In the genomic region with DNA sequence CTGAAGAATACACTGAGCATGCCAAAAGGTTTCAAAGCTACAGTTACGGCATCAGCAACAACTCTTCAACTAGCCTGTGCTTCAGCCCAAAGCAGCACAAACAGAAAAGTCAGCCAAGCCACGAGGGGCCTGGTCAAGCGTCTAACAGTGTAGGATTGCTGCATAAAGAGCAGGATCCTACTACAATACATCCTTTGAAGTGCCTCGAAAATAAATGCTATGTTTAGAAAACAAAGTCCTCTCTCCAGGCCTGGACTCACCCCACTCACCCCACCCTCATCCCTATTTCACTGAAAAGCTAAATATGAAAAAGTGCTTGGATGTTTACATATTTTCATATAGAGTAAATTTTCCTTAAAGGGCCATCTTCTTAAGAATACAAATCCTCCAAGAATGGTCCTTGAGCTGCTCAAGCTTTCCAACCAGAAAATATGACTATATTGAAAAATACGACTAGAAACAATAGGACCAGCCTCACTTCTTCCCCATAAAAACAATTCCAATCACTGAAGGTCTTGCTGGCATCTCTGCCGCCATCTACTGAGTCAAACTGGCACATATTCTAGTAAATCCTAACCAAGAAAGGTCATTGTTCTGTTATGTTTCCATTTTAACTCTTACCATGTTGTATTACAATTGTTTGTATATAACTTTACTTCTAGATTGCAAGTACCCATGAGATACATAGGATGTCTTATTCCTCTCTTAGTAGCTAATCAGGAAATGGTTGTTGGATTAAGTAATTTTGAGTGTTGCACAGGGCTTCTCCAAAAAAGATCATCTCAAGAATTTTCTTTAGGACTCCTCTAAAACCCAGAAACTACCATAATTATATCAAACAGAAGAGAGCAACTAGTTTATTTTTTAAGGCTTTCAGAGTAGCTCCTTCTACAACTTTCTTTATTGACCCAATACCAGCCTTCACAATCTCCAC, we compare ENCODE assay signal across 1 cellular context.
TF ChIP-seq lines count a peak whose summit lies in the region.

No MANE protein-coding gene starts in this region.

TF ChIP-seq in Ishikawa, 13 proteins besides CTCF, POLR2A, EP300 and RAD21 (continued from another document):
- no peak for TF ChIP-seq EGR1 (IDR thresholded peaks at IDR 0.05)
